ENCODE assay signal across 15 cellular contexts in the genomic region with DNA sequence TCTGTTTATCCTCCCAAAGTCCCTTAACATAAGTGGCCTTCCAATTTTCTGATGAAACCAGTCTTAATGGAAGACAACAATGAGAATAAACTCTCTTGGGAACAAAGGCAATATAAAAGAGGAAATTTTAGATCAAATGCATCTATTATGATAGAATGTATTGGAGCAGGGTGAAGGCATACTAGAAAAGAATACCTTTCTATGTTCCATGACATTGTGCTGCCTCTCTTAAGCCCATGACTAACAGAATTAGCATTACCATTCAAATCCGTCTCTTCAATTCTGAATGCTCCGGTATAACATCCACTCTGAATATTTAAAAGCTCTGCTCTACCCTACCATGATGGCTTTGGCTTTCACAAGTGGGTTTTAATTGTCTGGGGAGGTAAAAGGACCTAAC.
DNase-seq lines count a peak whose midpoint lies in the region; ATAC-seq and TF ChIP-seq lines count a peak whose summit lies in the region.
"Had no signal": no experiment of that assay in that cellular context is flagged by ENCODE, and none has a peak within 500 bp of the region (broad histone marks: within the 10 kb centered on the region; RNA-seq: fewer than 3 reads in every experiment).

No MANE protein-coding gene starts in this region.

- no peak for ATAC-seq in GM21423 (IDR thresholded peaks at IDR 0.05; ENCODE audit: unreplicated experiment)
- ATAC-seq in HG03439 (IDR thresholded peaks at IDR 0.05; ENCODE audit: unreplicated experiment): no peak

- no peak for TF ChIP-seq CTCF in GM10266 (IDR thresholded peaks at IDR 0.05; ENCODE audit: control insufficient read depth, insufficient read depth, low read depth, missing control alignments)

- peak in 2 of 3 experiments; percentile 28 to 79 for DNase-seq in NCI-H1417 (lab: John Stamatoyannopoulos, UW)
- no peak for DNase-seq in NCI-H1417 treated with DMSO at 0.1 percent for 48 hours (lab: John Stamatoyannopoulos, UW)
- peak; percentile 86 for DNase-seq in NCI-H187 treated with DMSO at 0.1 percent for 48 hours (lab: John Stamatoyannopoulos, UW)
- DNase-seq in NCI-H82 (lab: John Stamatoyannopoulos, UW): peak; percentile 52
- peak; percentile 3 for DNase-seq in iPS-NIHi11 (ENCODE audit: low spot score)
- DNase-seq in GM10266 (ENCODE audit: extremely low spot score): no peak
- DNase-seq: 8988T; AML-193; Calu3; CD4-positive, alpha-beta T cell; DND-41; GDM1; IMR-90 had no signal

Comparison
In these comparisons a context has a peak if more than half of its experiments do, and no peak if none do; other contexts are left out.
1. DNase-seq: peak in NCI-H1417 (2 of 3), NCI-H187 treated with DMSO at 0.1 percent for 48 hours (single experiment), NCI-H82 (single experiment) and iPS-NIHi11 (single experiment); none in NCI-H1417 treated with DMSO at 0.1 percent for 48 hours (single experiment) and GM10266 (single experiment).